In genomic region chr17:76953926-76954325, GRCh38 we compare ENCODE assay signal across 18 cellular contexts.
DNase-seq lines count a peak whose midpoint lies in the region; ATAC-seq, FAIRE-seq and TF ChIP-seq lines count a peak whose summit lies in the region.
"Had no signal": no experiment of that assay in that cellular context is flagged by ENCODE, and none has a peak within 500 bp of the region (broad histone marks: within the 10 kb centered on the region; RNA-seq: fewer than 3 reads in every experiment).

No MANE protein-coding gene starts in this region.

- H3K27me3 ChIP-seq in BLaER1 treated with 17β-estradiol and CSF1 and Interleukin-3, amounts not matched to agents 10 nM and 100 nM = peaks cover 0 to 20% (median 0%) of the 10 kb centered on the region in 11 experiments; a peak in 4 of 22 replicates
- no peaks in the 10 kb centered on the region for H3K27me3 ChIP-seq in PC-3 (ENCODE audit: low read length)

- DNase-seq in PC-3 (peak; percentile 28), kidney (peak; percentile 11)
- DNase-seq in central memory CD4-positive, alpha-beta T cell = no peak
- DNase-seq: AML-193; Calu3; CD4-positive, alpha-beta T cell; DND-41; NCI-H1436 treated with DMSO at 0.1 percent for 48 hours; NCI-H524 treated with DMSO at 0.1 percent for 48 hours; SK-N-SH; T-helper 1 cell had no signal

- H2AFZ ChIP-seq in PC-3 (ENCODE audit: low read length) = no peak overlapping the region

- peaks cover 0 to 24% (median 8%) of the 10 kb centered on the region in 11 experiments; a peak in 13 of 22 replicates for H3K36me3 ChIP-seq in BLaER1 treated with 17β-estradiol and CSF1 and Interleukin-3, amounts not matched to agents 10 nM and 100 nM
- H3K36me3 ChIP-seq in HEK293 (ENCODE audit: control insufficient read depth in 2 of 2, insufficient read depth in 1 of 2, low read length in 2 of 2) (no peaks in the 10 kb centered on the region), PC-3 (ENCODE audit: low read depth, low read length) (no peaks in the 10 kb centered on the region), kidney (ENCODE audit: control insufficient read depth in 1 of 2, insufficient read depth in 2 of 2, low read length in 2 of 2) (no peaks in the 10 kb centered on the region)

- no peak overlapping the region for H3K4me3 ChIP-seq in BLaER1 treated with 17β-estradiol and CSF1 and Interleukin-3, amounts not matched to agents 10 nM and 100 nM
- H3K4me3 ChIP-seq in HEK293 (ENCODE audit: low read depth, low read length) (no peak overlapping the region), PC-3 (ENCODE audit: low read length) (no peak overlapping the region), kidney (ENCODE audit: low read length in 2 of 2) (no peak overlapping the region)

- no peaks in the 10 kb centered on the region for H3F3A ChIP-seq in PC-3 (ENCODE audit: low read length, unreplicated experiment)

- ATAC-seq in PC-3 (0 out of 2 replicates have a peak, but pooled peaks have one; percentile 21), HG03354 (IDR thresholded peaks at IDR 0.05; ENCODE audit: poor library complexity, severe bottlenecking, unreplicated experiment) (no peak), GM19023 (IDR thresholded peaks at IDR 0.05; ENCODE audit: unreplicated experiment) (no peak)
- ATAC-seq: HepG2 had no signal

- no TSS peak for BruUV-seq in PC-3 (replicated peaks; lab: Mats Ljungman, UMichigan)

- H3K4me1 ChIP-seq in BLaER1 treated with 17β-estradiol and CSF1 and Interleukin-3, amounts not matched to agents 10 nM and 100 nM = peaks cover 24 to 85% (median 56%) of the 10 kb centered on the region in 10 experiments
- H3K4me1 ChIP-seq in HEK293 (ENCODE audit: control insufficient read depth, insufficient read depth, low read length) (no peaks in the 10 kb centered on the region), PC-3 (ENCODE audit: insufficient read depth, low read length) (no peaks in the 10 kb centered on the region), kidney (ENCODE audit: control insufficient read depth in 1 of 2, insufficient read depth in 1 of 2, low read depth in 1 of 2, low read length in 2 of 2) (no peaks in the 10 kb centered on the region)

- no peaks in the 10 kb centered on the region for H3K79me2 ChIP-seq in PC-3 (ENCODE audit: low read length)

- no peak overlapping the region for H3K27ac ChIP-seq in BLaER1 treated with 17β-estradiol and CSF1 and Interleukin-3, amounts not matched to agents 10 nM and 100 nM
- H3K27ac ChIP-seq in HEK293 (ENCODE audit: extremely low read depth, low read depth, low read length) (no peak overlapping the region), PC-3 (ENCODE audit: low read length) (no peak overlapping the region), kidney (ENCODE audit: low read depth in 2 of 2, low read length in 2 of 2) (no peak overlapping the region)
- H3K27ac ChIP-seq: KMS-11 had no signal

- CTCF ChIA-PET in HEK293 (lab: Yijun Ruan, JAX) (interaction anchor here (0.5 to 1.0 kb wide), 5 partner anchors 15 to 134 kb away, joined by 3 to 7 read pairs (median 4); no protein-coding TSS in a partner anchor), PC-3 (lab: Charles Lee) (interaction anchor here (0.6 kb wide), 1 partner anchor 138 kb away, joined by 3 read pairs; no protein-coding TSS in a partner anchor)

- TF ChIP-seq CTCF in HEK293 (tag by site-specific recombination; IDR thresholded peaks at IDR 0.05) (no peak), PC-3 (conservative IDR thresholded peaks at IDR 0.05; ENCODE audit: low read depth, low read length) (no peak), kidney (IDR thresholded peaks at IDR 0.05; ENCODE audit: borderline replicate concordance, extremely low read depth, insufficient read depth) (no peak)

- FAIRE-seq in kidney (lab: Jason Lieb, UNC) = no peak
- FAIRE-seq: H1, HepG2 had no signal

- no peaks in the 10 kb centered on the region for H3K9me2 ChIP-seq in PC-3 (replicated peaks; ENCODE audit: low read length)
- H3K9me2 ChIP-seq: SK-N-SH had no signal

- intact Hi-C loops in PC-3 (cut with micrococcal nuclease) (no loop called here), kidney (cut with DNase I) (no loop called here)

- no peak overlapping the region for H3K9ac ChIP-seq in BLaER1 treated with 17β-estradiol and CSF1 and Interleukin-3, amounts not matched to agents 10 nM and 100 nM
- no peak overlapping the region for H3K9ac ChIP-seq in PC-3 (ENCODE audit: low read length)
- H3K9ac ChIP-seq in kidney (ENCODE audit: low read length in 2 of 2) = no peak overlapping the region
- H3K9ac ChIP-seq: KMS-11, SK-N-SH had no signal

- H3K9me3 ChIP-seq in BLaER1 treated with 17β-estradiol and CSF1 and Interleukin-3, amounts not matched to agents 10 nM and 100 nM (replicated peaks in 1 of 11) = no peaks in the 10 kb centered on the region
- H3K9me3 ChIP-seq in HEK293 (ENCODE audit: control insufficient read depth, insufficient read depth, low read depth, low read length) (no peaks in the 10 kb centered on the region), PC-3 (ENCODE audit: low read length) (no peaks in the 10 kb centered on the region), kidney (ENCODE audit: control insufficient read depth in 1 of 2, low read length in 2 of 2) (no peaks in the 10 kb centered on the region)
- H3K9me3 ChIP-seq: SK-N-SH had no signal

- H4K20me1 ChIP-seq in BLaER1 treated with 17β-estradiol and CSF1 and Interleukin-3, amounts not matched to agents 10 nM and 100 nM = peaks cover 0 to 15% (median 0%) of the 10 kb centered on the region in 11 experiments; a peak in 4 of 22 replicates
- H4K20me1 ChIP-seq in PC-3 (ENCODE audit: low read length) = no peaks in the 10 kb centered on the region

- peak overlapping the region in 8 of 11 experiments; percentile 22 to 98 (median 94); a peak in 15 of 22 replicates for H3K4me2 ChIP-seq in BLaER1 treated with 17β-estradiol and CSF1 and Interleukin-3, amounts not matched to agents 10 nM and 100 nM
- no peak overlapping the region for H3K4me2 ChIP-seq in PC-3 (ENCODE audit: low read length)
- H3K4me2 ChIP-seq: KMS-11, SK-N-SH had no signal

- POLR2A ChIA-PET in HEK293 (lab: Yijun Ruan, JAX) = no interaction called here
- POLR2A ChIA-PET in PC-3 (lab: Charles Lee; ENCODE audit: unreplicated experiment) = no interaction called here

TF ChIP-seq in HEK293, 187 proteins besides CTCF, POLR2A, EP300 and RAD21:
- TF ChIP-seq ZNF561 (tag by site-specific recombination; IDR thresholded peaks at IDR 0.05; ENCODE audit: borderline replicate concordance) (no peak), ZNF394 (tag by site-specific recombination; IDR thresholded peaks at IDR 0.05; ENCODE audit: borderline replicate concordance) (no peak), ZNF548 (tag by site-specific recombination; IDR thresholded peaks at IDR 0.05) (no peak), GLIS1 (tag by site-specific recombination; IDR thresholded peaks at IDR 0.05) (peak; percentile 53)
TF ChIP-seq in HEK293: peak in this region for 1.
